In the genomic region with DNA sequence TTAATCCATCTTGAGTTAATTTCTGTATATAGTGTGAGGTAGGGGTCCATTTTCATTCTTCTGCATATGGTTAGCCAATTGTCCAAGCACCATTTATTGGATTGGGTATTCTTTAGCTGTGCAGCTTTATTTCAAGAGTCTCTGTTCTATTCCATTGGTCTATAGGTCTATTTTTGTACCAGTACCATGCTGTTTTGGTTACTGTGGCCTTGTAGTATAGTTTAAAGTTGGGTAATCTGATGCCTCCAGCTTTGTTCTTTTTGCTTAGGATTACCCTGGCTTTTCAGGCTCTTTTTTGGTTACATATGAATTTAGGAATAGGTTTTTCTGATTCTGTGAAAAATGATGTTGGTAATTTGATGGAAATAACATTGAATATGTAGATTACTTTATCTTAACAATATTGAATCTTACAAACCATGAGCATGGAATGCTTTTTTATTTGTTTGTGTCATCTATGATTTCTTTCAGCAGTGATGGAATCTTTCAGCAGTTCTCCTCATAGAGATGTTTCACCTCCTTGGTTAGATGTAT, we compare ENCODE assay signal across 1 cellular context.
TF ChIP-seq lines count a peak whose summit lies in the region.

No MANE protein-coding gene starts in this region.

TF ChIP-seq in K562, 482 proteins besides CTCF, POLR2A, EP300 and RAD21 (continued from another document and continues in another):
- TF ChIP-seq, protein P1, sequence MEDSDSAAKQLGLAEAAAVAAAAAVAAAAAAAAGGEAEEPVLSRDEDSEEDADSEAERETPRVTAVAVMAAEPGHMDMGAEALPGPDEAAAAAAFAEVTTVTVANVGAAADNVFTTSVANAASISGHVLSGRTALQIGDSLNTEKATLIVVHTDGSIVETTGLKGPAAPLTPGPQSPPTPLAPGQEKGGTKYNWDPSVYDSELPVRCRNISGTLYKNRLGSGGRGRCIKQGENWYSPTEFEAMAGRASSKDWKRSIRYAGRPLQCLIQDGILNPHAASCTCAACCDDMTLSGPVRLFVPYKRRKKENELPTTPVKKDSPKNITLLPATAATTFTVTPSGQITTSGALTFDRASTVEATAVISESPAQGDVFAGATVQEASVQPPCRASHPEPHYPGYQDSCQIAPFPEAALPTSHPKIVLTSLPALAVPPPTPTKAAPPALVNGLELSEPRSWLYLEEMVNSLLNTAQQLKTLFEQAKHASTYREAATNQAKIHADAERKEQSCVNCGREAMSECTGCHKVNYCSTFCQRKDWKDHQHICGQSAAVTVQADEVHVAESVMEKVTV (CRISPR knock-in tag; IDR thresholded peaks at IDR 0.05) = 0 out of 2 replicates have a peak, but pooled peaks have one; percentile 8
- no peak for TF ChIP-seq MIER1 (IDR thresholded peaks at IDR 0.05; ENCODE audit: low read depth)
- TF ChIP-seq ZNF436 (CRISPR knock-in tag; IDR thresholded peaks at IDR 0.05) = no peak
- TF ChIP-seq, protein P2, sequence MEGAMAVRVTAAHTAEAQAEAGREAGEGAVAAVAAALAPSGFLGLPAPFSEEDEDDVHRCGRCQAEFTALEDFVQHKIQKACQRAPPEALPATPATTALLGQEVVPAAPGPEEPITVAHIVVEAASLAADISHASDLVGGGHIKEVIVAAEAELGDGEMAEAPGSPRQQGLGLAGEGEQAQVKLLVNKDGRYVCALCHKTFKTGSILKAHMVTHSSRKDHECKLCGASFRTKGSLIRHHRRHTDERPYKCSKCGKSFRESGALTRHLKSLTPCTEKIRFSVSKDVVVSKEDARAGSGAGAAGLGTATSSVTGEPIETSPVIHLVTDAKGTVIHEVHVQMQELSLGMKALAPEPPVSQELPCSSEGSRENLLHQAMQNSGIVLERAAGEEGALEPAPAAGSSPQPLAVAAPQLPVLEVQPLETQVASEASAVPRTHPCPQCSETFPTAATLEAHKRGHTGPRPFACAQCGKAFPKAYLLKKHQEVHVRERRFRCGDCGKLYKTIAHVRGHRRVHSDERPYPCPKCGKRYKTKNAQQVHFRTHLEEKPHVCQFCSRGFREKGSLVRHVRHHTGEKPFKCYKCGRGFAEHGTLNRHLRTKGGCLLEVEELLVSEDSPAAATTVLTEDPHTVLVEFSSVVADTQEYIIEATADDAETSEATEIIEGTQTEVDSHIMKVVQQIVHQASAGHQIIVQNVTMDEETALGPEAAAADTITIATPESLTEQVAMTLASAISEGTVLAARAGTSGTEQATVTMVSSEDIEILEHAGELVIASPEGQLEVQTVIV (CRISPR knock-in tag; IDR thresholded peaks at IDR 0.05; ENCODE audit: borderline replicate concordance) = peak; percentile 3; the same call in 1 of the 2 replicates
- TF ChIP-seq, protein P3, sequence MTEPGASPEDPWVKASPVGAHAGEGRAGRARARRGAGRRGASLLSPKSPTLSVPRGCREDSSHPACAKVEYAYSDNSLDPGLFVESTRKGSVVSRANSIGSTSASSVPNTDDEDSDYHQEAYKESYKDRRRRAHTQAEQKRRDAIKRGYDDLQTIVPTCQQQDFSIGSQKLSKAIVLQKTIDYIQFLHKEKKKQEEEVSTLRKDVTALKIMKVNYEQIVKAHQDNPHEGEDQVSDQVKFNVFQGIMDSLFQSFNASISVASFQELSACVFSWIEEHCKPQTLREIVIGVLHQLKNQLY (CRISPR knock-in tag; conservative IDR thresholded peaks at IDR 0.05) = no peak
- TF ChIP-seq RBM25 (IDR thresholded peaks at IDR 0.05; ENCODE audit: low read depth, low read length, severe bottlenecking) = peak; percentile 89
- TF ChIP-seq FOXJ3 (CRISPR knock-in tag; IDR thresholded peaks at IDR 0.05) = no peak
- no peak for TF ChIP-seq ZBTB7A (IDR thresholded peaks at IDR 0.05; ENCODE audit: borderline replicate concordance, control insufficient read depth, low read depth, low read length)
- TF ChIP-seq CBFA2T2 (conservative IDR thresholded peaks at IDR 0.05) = no peak
- no peak for TF ChIP-seq CBX8 (IDR thresholded peaks at IDR 0.05; ENCODE audit: borderline replicate concordance, extremely low read depth, low read depth, low read length, poor library complexity, severe bottlenecking)
- TF ChIP-seq HDAC8 (tag; IDR thresholded peaks at IDR 0.05) = no peak
- TF ChIP-seq CC2D1A (IDR thresholded peaks at IDR 0.05) = no peak
- no peak for TF ChIP-seq OTX1 (CRISPR knock-in tag; IDR thresholded peaks at IDR 0.05)
- no peak for TF ChIP-seq CHD2 (IDR thresholded peaks at IDR 0.05; ENCODE audit: low read depth, low read length)
- no peak for TF ChIP-seq ZNF561 (CRISPR knock-in tag; conservative IDR thresholded peaks at IDR 0.05)
- no peak for TF ChIP-seq NCOA6 (IDR thresholded peaks at IDR 0.05)
- no peak for TF ChIP-seq NR2C2 (CRISPR knock-in tag; IDR thresholded peaks at IDR 0.05)
- TF ChIP-seq NR2C2 (tag; IDR thresholded peaks at IDR 0.05) = 0 out of 2 replicates have a peak, but pooled peaks have one; percentile 7
- peak; percentile 42; the same call in 1 of the 2 replicates for TF ChIP-seq ZNF263 (CRISPR knock-in tag; IDR thresholded peaks at IDR 0.05; ENCODE audit: borderline replicate concordance)
- TF ChIP-seq, protein P4, sequence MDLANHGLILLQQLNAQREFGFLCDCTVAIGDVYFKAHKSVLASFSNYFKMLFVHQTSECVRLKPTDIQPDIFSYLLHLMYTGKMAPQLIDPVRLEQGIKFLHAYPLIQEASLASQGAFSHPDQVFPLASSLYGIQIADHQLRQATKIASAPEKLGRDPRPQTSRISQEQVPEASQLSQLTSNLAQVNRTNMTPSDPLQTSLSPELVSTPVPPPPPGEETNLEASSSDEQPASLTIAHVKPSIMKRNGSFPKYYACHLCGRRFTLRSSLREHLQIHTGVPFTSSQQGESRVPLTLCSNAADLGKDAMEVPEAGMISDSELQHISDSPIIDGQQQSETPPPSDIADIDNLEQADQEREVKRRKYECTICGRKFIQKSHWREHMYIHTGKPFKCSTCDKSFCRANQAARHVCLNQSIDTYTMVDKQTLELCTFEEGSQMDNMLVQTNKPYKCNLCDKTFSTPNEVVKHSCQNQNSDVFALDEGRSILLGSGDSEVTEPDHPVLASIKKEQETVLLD (IDR thresholded peaks at IDR 0.05) = no peak
- peak; percentile 73; the same call in 1 of the 2 replicates for TF ChIP-seq DDX20 (tag; IDR thresholded peaks at IDR 0.05; ENCODE audit: low read depth)
- TF ChIP-seq NFATC3 (IDR thresholded peaks at IDR 0.05) = no peak
- TF ChIP-seq ZNF354B (CRISPR knock-in tag; IDR thresholded peaks at IDR 0.05) = no peak
- TF ChIP-seq POLR2G (IDR thresholded peaks at IDR 0.05; ENCODE audit: low read depth, low read length) = no peak
- TF ChIP-seq, protein P5, sequence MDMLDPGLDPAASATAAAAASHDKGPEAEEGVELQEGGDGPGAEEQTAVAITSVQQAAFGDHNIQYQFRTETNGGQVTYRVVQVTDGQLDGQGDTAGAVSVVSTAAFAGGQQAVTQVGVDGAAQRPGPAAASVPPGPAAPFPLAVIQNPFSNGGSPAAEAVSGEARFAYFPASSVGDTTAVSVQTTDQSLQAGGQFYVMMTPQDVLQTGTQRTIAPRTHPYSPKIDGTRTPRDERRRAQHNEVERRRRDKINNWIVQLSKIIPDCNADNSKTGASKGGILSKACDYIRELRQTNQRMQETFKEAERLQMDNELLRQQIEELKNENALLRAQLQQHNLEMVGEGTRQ (CRISPR knock-in tag; IDR thresholded peaks at IDR 0.05) = no peak
- TF ChIP-seq, protein P6, sequence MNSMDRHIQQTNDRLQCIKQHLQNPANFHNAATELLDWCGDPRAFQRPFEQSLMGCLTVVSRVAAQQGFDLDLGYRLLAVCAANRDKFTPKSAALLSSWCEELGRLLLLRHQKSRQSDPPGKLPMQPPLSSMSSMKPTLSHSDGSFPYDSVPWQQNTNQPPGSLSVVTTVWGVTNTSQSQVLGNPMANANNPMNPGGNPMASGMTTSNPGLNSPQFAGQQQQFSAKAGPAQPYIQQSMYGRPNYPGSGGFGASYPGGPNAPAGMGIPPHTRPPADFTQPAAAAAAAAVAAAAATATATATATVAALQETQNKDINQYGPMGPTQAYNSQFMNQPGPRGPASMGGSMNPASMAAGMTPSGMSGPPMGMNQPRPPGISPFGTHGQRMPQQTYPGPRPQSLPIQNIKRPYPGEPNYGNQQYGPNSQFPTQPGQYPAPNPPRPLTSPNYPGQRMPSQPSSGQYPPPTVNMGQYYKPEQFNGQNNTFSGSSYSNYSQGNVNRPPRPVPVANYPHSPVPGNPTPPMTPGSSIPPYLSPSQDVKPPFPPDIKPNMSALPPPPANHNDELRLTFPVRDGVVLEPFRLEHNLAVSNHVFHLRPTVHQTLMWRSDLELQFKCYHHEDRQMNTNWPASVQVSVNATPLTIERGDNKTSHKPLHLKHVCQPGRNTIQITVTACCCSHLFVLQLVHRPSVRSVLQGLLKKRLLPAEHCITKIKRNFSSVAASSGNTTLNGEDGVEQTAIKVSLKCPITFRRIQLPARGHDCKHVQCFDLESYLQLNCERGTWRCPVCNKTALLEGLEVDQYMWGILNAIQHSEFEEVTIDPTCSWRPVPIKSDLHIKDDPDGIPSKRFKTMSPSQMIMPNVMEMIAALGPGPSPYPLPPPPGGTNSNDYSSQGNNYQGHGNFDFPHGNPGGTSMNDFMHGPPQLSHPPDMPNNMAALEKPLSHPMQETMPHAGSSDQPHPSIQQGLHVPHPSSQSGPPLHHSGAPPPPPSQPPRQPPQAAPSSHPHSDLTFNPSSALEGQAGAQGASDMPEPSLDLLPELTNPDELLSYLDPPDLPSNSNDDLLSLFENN (IDR thresholded peaks at IDR 0.05; ENCODE audit: low read depth in 2 of 2, low read length in 2 of 2) = no peak
- TF ChIP-seq THRAP3 (IDR thresholded peaks at IDR 0.05; ENCODE audit: borderline replicate concordance) = no peak
- no peak for TF ChIP-seq MAZ (CRISPR knock-in tag; conservative IDR thresholded peaks at IDR 0.05 in 1 of 2, IDR thresholded peaks at IDR 0.05 in 1 of 2)
- no peak for TF ChIP-seq ZNF311 (CRISPR knock-in tag; IDR thresholded peaks at IDR 0.05)
- TF ChIP-seq, protein P7, sequence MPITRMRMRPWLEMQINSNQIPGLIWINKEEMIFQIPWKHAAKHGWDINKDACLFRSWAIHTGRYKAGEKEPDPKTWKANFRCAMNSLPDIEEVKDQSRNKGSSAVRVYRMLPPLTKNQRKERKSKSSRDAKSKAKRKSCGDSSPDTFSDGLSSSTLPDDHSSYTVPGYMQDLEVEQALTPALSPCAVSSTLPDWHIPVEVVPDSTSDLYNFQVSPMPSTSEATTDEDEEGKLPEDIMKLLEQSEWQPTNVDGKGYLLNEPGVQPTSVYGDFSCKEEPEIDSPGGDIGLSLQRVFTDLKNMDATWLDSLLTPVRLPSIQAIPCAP (CRISPR knock-in tag; IDR thresholded peaks at IDR 0.05; ENCODE audit: borderline replicate concordance) = no peak
- peak; percentile 55; the same call in 1 of the 2 replicates for TF ChIP-seq ELF2 (CRISPR knock-in tag; IDR thresholded peaks at IDR 0.05)
- TF ChIP-seq, protein P8, sequence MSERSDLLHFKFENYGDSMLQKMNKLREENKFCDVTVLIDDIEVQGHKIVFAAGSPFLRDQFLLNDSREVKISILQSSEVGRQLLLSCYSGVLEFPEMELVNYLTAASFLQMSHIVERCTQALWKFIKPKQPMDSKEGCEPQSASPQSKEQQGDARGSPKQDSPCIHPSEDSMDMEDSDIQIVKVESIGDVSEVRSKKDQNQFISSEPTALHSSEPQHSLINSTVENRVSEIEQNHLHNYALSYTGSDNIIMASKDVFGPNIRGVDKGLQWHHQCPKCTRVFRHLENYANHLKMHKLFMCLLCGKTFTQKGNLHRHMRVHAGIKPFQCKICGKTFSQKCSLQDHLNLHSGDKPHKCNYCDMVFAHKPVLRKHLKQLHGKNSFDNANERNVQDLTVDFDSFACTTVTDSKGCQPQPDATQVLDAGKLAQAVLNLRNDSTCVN (CRISPR knock-in tag; IDR thresholded peaks at IDR 0.05) = 0 out of 2 replicates have a peak, but pooled peaks have one; percentile 14
- no peak for TF ChIP-seq ASH1L (IDR thresholded peaks at IDR 0.05; ENCODE audit: borderline replicate concordance, low read depth, partially characterized antibody)
- TF ChIP-seq, protein P9, sequence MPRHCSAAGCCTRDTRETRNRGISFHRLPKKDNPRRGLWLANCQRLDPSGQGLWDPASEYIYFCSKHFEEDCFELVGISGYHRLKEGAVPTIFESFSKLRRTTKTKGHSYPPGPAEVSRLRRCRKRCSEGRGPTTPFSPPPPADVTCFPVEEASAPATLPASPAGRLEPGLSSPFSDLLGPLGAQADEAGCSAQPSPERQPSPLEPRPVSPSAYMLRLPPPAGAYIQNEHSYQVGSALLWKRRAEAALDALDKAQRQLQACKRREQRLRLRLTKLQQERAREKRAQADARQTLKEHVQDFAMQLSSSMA (CRISPR knock-in tag; IDR thresholded peaks at IDR 0.05) = no peak
- TF ChIP-seq GTF2A2 (tag; IDR thresholded peaks at IDR 0.05) = peak; percentile 61; the same call in 1 of the 2 replicates
- TF ChIP-seq ZNF3 (CRISPR knock-in tag; IDR thresholded peaks at IDR 0.05) = no peak
- TF ChIP-seq PRMT5 (CRISPR knock-in tag; IDR thresholded peaks at IDR 0.05) = no peak
- no peak for TF ChIP-seq TBL1XR1 (IDR thresholded peaks at IDR 0.05; ENCODE audit: low read length in 2 of 2)
- no peak for TF ChIP-seq TEAD1 (CRISPR knock-in tag; IDR thresholded peaks at IDR 0.05)
- TF ChIP-seq ETV6 (IDR thresholded peaks at IDR 0.05; ENCODE audit: borderline replicate concordance in 1 of 2, low read depth in 2 of 2, low read length in 1 of 2) = no peak
- TF ChIP-seq ETV6 (CRISPR knock-in tag; IDR thresholded peaks at IDR 0.05; ENCODE audit: borderline replicate concordance) = no peak
- TF ChIP-seq POLR3A (IDR thresholded peaks at IDR 0.05; ENCODE audit: borderline replicate concordance, extremely low read depth, insufficient read depth, insufficient read length) = no peak
- TF ChIP-seq, protein P10, sequence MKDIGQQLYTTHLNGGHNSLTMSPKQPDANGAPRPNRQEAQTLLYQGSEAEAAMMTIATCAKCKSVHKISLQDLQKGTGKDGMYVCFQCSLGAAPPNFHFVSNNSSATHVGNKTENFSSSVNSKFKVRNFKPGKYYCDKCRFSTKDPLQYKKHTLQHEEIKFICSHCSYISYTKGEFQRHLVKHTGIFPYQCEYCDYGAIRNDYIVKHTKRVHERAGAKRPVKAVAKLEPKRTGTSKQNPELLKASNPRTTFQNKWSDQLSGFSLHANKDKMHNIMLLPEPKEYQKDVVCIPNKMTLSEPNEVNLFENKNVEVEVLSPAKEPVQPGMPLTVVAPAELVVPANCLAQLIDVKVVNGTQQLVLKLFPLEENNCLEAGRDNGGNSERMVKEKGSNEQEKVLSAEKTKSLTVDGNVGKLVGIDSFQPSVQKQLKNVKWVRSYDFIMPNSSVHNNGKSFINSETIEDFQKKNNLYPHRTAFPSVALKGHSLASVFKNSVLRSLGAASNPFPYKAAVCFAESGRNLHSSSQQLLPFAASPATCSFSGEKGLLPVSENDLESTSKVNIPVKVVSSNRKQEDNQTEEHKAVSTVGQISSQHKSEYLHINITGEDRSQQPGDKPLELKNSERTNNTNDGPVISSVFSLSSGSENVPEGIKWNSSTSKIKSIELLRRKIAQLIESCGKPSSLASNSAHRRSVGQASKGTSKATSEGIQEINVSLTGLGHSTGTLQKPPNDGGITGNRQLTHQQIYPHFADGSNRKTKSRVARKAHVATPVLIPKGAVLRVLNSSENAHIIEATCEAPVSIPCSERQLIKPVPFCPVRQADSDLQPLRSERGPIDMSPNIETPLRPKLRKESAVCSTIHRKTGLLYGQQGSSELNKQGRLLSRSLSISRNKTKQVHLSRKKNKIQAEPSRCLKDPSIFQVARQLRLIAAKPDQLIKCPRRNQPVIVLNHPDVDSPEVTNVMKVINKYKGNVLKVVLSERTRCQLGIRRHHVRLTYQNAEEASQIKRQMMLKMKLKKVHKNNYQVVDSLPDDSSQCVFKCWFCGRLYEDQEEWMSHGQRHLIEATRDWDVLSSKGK (CRISPR knock-in tag; IDR thresholded peaks at IDR 0.05) = no peak
- TF ChIP-seq CEBPB (tag; IDR thresholded peaks at IDR 0.05) = 0 out of 2 replicates have a peak, but pooled peaks have one; percentile 10
